Comparison of ENCODE assay signal across 28 cellular contexts in the genomic region with DNA sequence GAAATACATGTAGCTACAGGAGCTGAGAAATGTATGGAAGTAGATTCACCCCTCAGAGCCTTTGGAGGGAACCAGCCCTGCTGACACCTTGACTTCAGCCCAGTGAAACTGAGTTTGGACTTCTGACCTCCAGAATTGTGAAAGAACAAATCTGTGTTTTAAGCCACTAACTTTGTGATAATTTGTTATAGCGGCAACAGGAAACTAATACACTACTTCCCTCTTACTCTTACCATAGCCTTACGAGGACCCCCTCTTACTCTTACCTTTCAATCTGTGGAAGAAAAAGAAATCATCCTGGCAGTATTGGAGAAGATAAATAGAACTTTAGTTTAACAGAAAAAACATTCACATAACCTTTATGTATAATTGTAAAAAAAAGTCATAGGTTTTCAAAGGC.
A peak's percentile ranks its signal among the peaks of the same experiment; 100 is the strongest.
DNase-seq lines count a peak whose midpoint lies in the region; ATAC-seq, FAIRE-seq and TF ChIP-seq lines count a peak whose summit lies in the region.
"Had no signal": no experiment of that assay in that cellular context is flagged by ENCODE, and none has a peak within 500 bp of the region (broad histone marks: within the 10 kb centered on the region; RNA-seq: fewer than 3 reads in every experiment).

No MANE protein-coding gene starts in this region.

- no peak overlapping the region for H3K27ac ChIP-seq in HepG2 (ENCODE audit: extremely low read length, insufficient read depth, low read length)
- H3K27ac ChIP-seq in right lobe of liver = no peak overlapping the region
- H3K27ac ChIP-seq: 22Rv1; A549; BLaER1; BLaER1 treated with 17β-estradiol and CSF1 and Interleukin-3, amounts not matched to agents 10 nM and 100 nM; C4-2B had no signal

- no peak overlapping the region for H2AFZ ChIP-seq in HepG2 (ENCODE audit: low read length)

- H3K4me1 ChIP-seq in HepG2 (ENCODE audit: insufficient read depth, low read length) = no peaks in the 10 kb centered on the region
- H3K4me1 ChIP-seq in right lobe of liver = no peaks in the 10 kb centered on the region
- H3K4me1 ChIP-seq: BE2C; BLaER1; BLaER1 treated with 17β-estradiol and CSF1 and Interleukin-3, amounts not matched to agents 10 nM and 100 nM; Caco-2 had no signal

- no peak overlapping the region for H3K4me2 ChIP-seq in HepG2 (ENCODE audit: low read depth, low read length)
- H3K4me2 ChIP-seq: A549; BLaER1; BLaER1 treated with 17β-estradiol and CSF1 and Interleukin-3, amounts not matched to agents 10 nM and 100 nM had no signal

- H3K4me3 ChIP-seq in HepG2 (replicated peaks in 1 of 3; ENCODE audit: insufficient read depth in 1 of 3, low read depth in 2 of 3, low read length in 3 of 3) = no peak overlapping the region
- no peak overlapping the region for H3K4me3 ChIP-seq in right lobe of liver
- H3K4me3 ChIP-seq: A549; BLaER1; BLaER1 treated with 17β-estradiol and CSF1 and Interleukin-3, amounts not matched to agents 10 nM and 100 nM had no signal

- TF ChIP-seq CTCF in HepG2 (CRISPR knock-in tag; IDR thresholded peaks at IDR 0.05) (no peak), right lobe of liver (IDR thresholded peaks at IDR 0.05) (no peak)

- DNase-seq in HepG2 (ENCODE audit: low spot score) (no peak), right lobe of liver (no peak)
- DNase-seq: 8988T; ACHN; AML-193; BE2C; C1 segment of cervical spinal cord; Caco-2; Calu3; CD4-positive, alpha-beta memory T cell; CD4-positive, alpha-beta T cell; CD4-positive, CD25-positive, alpha-beta regulatory T cell; CD8-positive, alpha-beta memory T cell; CD8-positive, alpha-beta T cell; COR-L47; DMS 273 treated with DMSO at 0.1 percent for 48 hours; DMS153; DMS53; DMS79; DMS79 treated with DMSO at 0.1 percent for 48 hours; DND-41; EL had no signal

- no peaks in the 10 kb centered on the region; a peak in 1 of 5 replicates for H3K27me3 ChIP-seq in HepG2 (ENCODE audit: control insufficient read depth in 1 of 2, insufficient read depth in 2 of 2, low read length in 2 of 2)
- H3K27me3 ChIP-seq in right lobe of liver = no peaks in the 10 kb centered on the region
- H3K27me3 ChIP-seq: BE2C; BLaER1; BLaER1 treated with 17β-estradiol and CSF1 and Interleukin-3, amounts not matched to agents 10 nM and 100 nM had no signal

- TF ChIP-seq POLR2A in HepG2 (IDR thresholded peaks at IDR 0.05; ENCODE audit: insufficient read depth in 1 of 2, low read depth in 2 of 2, low read length in 2 of 2) (no peak), right lobe of liver (IDR thresholded peaks at IDR 0.05) (no peak)

- BruUV-seq in HepG2 (replicated peaks; lab: Mats Ljungman, UMichigan) = no TSS peak

- H3K9ac ChIP-seq in HepG2 (ENCODE audit: insufficient read depth, low read depth, low read length) = no peak overlapping the region
- H3K9ac ChIP-seq: BLaER1; BLaER1 treated with 17β-estradiol and CSF1 and Interleukin-3, amounts not matched to agents 10 nM and 100 nM had no signal

- TF ChIP-seq RAD21 in HepG2 (CRISPR knock-in tag; IDR thresholded peaks at IDR 0.05) = no peak

- FAIRE-seq in HepG2 (lab: Jason Lieb, UNC) = no peak
- FAIRE-seq: A549, D721Med had no signal

- 31% methylated on average over 2 of the region's 2 CpGs for WGBS in HepG2 (ENCODE audit: low lambda C conversion rate)
- 58% methylated on average over 2 of the region's 2 CpGs for WGBS in right lobe of liver (ENCODE audit: insufficient coverage, low coverage, low lambda C conversion rate, missing lambda C conversion rate)

- in situ Hi-C loops in HepG2 (cut with HindIII; ENCODE audit: extremely low pct_ligation_motif_present, low pct_unique_long_range_greater_than_20kb) = no loop called here

- H3K9me3 ChIP-seq in HepG2 (ENCODE audit: low read length) (no peaks in the 10 kb centered on the region; the same call in 1 of the 2 replicates), right lobe of liver (no peaks in the 10 kb centered on the region)
- H3K9me3 ChIP-seq: A549, BE2C, BLaER1, Caco-2 had no signal

- ATAC-seq in HepG2 (no peak), right lobe of liver (no peak)
- ATAC-seq: A549; CD8-positive, alpha-beta T cell had no signal

- CTCF ChIA-PET in HepG2 (lab: Yijun Ruan, JAX; ENCODE audit: low intra/inter-chr PET ratio, low total read pairs) = no interaction called here

- H3K79me2 ChIP-seq in HepG2 (ENCODE audit: insufficient read depth, low read length) = no peaks in the 10 kb centered on the region

- no peaks in the 10 kb centered on the region for H3K36me3 ChIP-seq in HepG2 (replicated peaks in 1 of 2; ENCODE audit: control insufficient read depth in 1 of 2, insufficient read depth in 2 of 2, low read length in 2 of 2)
- no peaks in the 10 kb centered on the region for H3K36me3 ChIP-seq in right lobe of liver
- H3K36me3 ChIP-seq: BE2C; BLaER1; BLaER1 treated with 17β-estradiol and CSF1 and Interleukin-3, amounts not matched to agents 10 nM and 100 nM had no signal

- intact Hi-C loops in HepG2 (cut with micrococcal nuclease; ENCODE audit: unreplicated experiment) (no loop called here), right lobe of liver (cut with DNase I) (no loop called here)

- POLR2A ChIA-PET in HepG2 (lab: Yijun Ruan, JAX) = no interaction called here

- H4K20me1 ChIP-seq in HepG2 (ENCODE audit: insufficient read depth, low read length) = no peaks in the 10 kb centered on the region
- H4K20me1 ChIP-seq: BLaER1; BLaER1 treated with 17β-estradiol and CSF1 and Interleukin-3, amounts not matched to agents 10 nM and 100 nM had no signal

- no peak for TF ChIP-seq EP300 in HepG2 (IDR thresholded peaks at IDR 0.05; ENCODE audit: low read depth in 2 of 2, low read length in 2 of 2)
- TF ChIP-seq EP300 in HepG2 (CRISPR knock-in tag; IDR thresholded peaks at IDR 0.05; ENCODE audit: borderline replicate concordance) = no peak

TF ChIP-seq in HepG2, 621 proteins besides CTCF, POLR2A, EP300 and RAD21:
- peak; percentile 97 for TF ChIP-seq ZNF12 (CRISPR knock-in tag; IDR thresholded peaks at IDR 0.05)
- TF ChIP-seq, protein P1, sequence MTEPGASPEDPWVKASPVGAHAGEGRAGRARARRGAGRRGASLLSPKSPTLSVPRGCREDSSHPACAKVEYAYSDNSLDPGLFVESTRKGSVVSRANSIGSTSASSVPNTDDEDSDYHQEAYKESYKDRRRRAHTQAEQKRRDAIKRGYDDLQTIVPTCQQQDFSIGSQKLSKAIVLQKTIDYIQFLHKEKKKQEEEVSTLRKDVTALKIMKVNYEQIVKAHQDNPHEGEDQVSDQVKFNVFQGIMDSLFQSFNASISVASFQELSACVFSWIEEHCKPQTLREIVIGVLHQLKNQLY (CRISPR knock-in tag; IDR thresholded peaks at IDR 0.05) = no peak
